In the genomic region with DNA sequence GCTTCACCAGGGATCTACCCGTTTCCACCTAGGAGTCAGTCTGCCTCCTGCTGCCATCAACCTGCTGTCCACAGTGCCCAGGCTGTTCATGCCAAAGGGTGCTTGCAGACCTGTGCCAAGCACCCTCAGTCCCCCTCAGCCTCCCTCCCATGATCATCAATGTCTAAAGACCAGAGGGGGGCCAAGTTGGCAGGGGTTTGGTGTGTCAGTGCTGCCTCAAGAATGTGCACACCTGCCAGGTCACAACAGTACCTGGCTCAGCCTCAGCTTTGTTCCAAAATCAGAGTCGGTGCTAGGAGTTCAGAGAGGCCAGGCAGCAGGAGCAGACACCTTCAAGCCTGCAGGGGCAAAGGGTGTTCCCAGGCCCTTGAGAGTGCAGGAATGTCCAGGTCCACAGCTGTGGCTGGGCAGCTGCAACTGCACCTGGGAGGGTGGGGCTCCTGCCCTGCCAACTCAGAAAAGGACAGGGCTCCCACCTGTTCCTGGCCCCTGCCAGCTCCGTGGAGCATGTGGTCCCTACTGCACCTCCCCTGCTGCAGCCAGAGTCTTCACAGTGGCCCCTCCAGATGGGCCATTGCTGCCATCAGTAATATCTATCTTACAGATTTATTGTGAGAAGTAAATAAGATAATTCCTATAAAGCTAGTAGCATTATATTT, we compare ENCODE assay signal across 21 cellular contexts.
DNase-seq lines count a peak whose midpoint lies in the region; ATAC-seq, FAIRE-seq and TF ChIP-seq lines count a peak whose summit lies in the region.
"Had no signal": no experiment of that assay in that cellular context is flagged by ENCODE, and none has a peak within 500 bp of the region (broad histone marks: within the 10 kb centered on the region; RNA-seq: fewer than 3 reads in every experiment).

No MANE protein-coding gene starts in this region.

- H3K36me3 Mint-ChIP-seq in natural killer cell treated with Interleukin-12 subunit alpha and Interleukin-12 subunit beta and Interleukin-15 and Interleukin-18, amount 100 ng/mL, for 72 hours, result no peaks in the 10 kb centered on the region
- H3K36me3 Mint-ChIP-seq in natural killer cell, result no peaks in the 10 kb centered on the region
- no peaks in the 10 kb centered on the region for H3K36me3 Mint-ChIP-seq in stimulated activated memory B cell treated with anti-CD40 and anti-IgM and Interleukin-4, amounts not matched to agents 10 μg/mL and 1 μg/mL and 100 μg/mL, for 72 hours
- H3K36me3 Mint-ChIP-seq: CD8-positive, alpha-beta memory T cell had no signal

- TF ChIP-seq CTCF in natural killer cell (IDR thresholded peaks at IDR 0.05) (no peak), kidney (IDR thresholded peaks at IDR 0.05; ENCODE audit: borderline replicate concordance, extremely low read depth, insufficient read depth) (no peak), coronary artery (IDR thresholded peaks at IDR 0.05) (no peak)

- no peak overlapping the region for H3K23ac ChIP-seq in neuronal stem cell (ENCODE audit: low read depth, low read length, poor library complexity)
- no peak overlapping the region for H3K23ac ChIP-seq in mesendoderm (ENCODE audit: low read length)

- H2BK12ac ChIP-seq in neuronal stem cell (ENCODE audit: low read length), result no peak overlapping the region

- H3K27ac ChIP-seq in kidney (ENCODE audit: low read depth in 2 of 2, low read length in 2 of 2) (no peak overlapping the region), neuronal stem cell (replicated peaks; ENCODE audit: low read length) (no peak overlapping the region), coronary artery (no peak overlapping the region), mesendoderm (ENCODE audit: low read depth, low read length) (no peak overlapping the region)
- H3K27ac ChIP-seq: BLaER1 treated with 17β-estradiol and CSF1 and Interleukin-3, amounts not matched to agents 10 nM and 100 nM had no signal

- no peak overlapping the region for H2AFZ ChIP-seq in neuronal stem cell (ENCODE audit: low read length)

- H4K8ac ChIP-seq in neuronal stem cell (ENCODE audit: low read depth, low read length), result peak overlapping the region; percentile 92
- no peak overlapping the region for H4K8ac ChIP-seq in mesendoderm (ENCODE audit: low read depth, low read length)

- no peak overlapping the region for H4K5ac ChIP-seq in mesendoderm (ENCODE audit: low read length)

- H4K91ac ChIP-seq in neuronal stem cell (ENCODE audit: low read depth, low read length, poor library complexity), result no peak overlapping the region

- H3K4me3 ChIP-seq in kidney (ENCODE audit: low read length in 2 of 2) (no peak overlapping the region), neuronal stem cell (ENCODE audit: low read length in 2 of 2) (no peak overlapping the region), coronary artery (no peak overlapping the region), mesendoderm (ENCODE audit: low read length) (no peak overlapping the region)
- H3K4me3 ChIP-seq: BLaER1 treated with 17β-estradiol and CSF1 and Interleukin-3, amounts not matched to agents 10 nM and 100 nM; GM12878 had no signal

- DNase-seq in natural killer cell treated with Interleukin-12 subunit alpha and Interleukin-12 subunit beta and Interleukin-15 and Interleukin-18, amount 100 ng/mL, for 72 hours (ENCODE audit: low spot score), result no peak
- no peak for DNase-seq in natural killer cell
- peak; percentile 46 for DNase-seq in kidney
- DNase-seq in neuronal stem cell (ENCODE audit: low spot score), result no peak
- DNase-seq in coronary artery (ENCODE audit: low spot score), result no peak
- DNase-seq in mesendoderm, result no peak
- no peak for DNase-seq in sciatic nerve (ENCODE audit: low spot score)
- DNase-seq: CD8-positive, alpha-beta memory T cell; COR-L47; DMS 273 treated with DMSO at 0.1 percent for 48 hours; DMS53; DND-41; EL; GOT3; H7; HFFc6 had no signal

- no peaks in the 10 kb centered on the region for H3K79me1 ChIP-seq in neuronal stem cell (ENCODE audit: low read depth, low read length)
- H3K79me1 ChIP-seq in mesendoderm (ENCODE audit: low read length), result no peaks in the 10 kb centered on the region

- no peak overlapping the region for H2BK5ac ChIP-seq in neuronal stem cell (ENCODE audit: low read length)
- H2BK5ac ChIP-seq in mesendoderm (ENCODE audit: low read length), result no peak overlapping the region

- no peak overlapping the region for H2AK5ac ChIP-seq in neuronal stem cell (ENCODE audit: low read depth, low read length)
- no peak overlapping the region for H2AK5ac ChIP-seq in mesendoderm (ENCODE audit: low read length)

- H3K36me3 ChIP-seq in kidney (ENCODE audit: control insufficient read depth in 1 of 2, insufficient read depth in 2 of 2, low read length in 2 of 2) (no peaks in the 10 kb centered on the region), neuronal stem cell (replicated peaks in 1 of 2; ENCODE audit: control insufficient read depth in 2 of 2, insufficient read depth in 2 of 2, low read length in 2 of 2) (no peaks in the 10 kb centered on the region), mesendoderm (ENCODE audit: control insufficient read depth, insufficient read depth, low read length) (no peaks in the 10 kb centered on the region)
- H3K36me3 ChIP-seq: BLaER1 treated with 17β-estradiol and CSF1 and Interleukin-3, amounts not matched to agents 10 nM and 100 nM had no signal

- H3K4me2 ChIP-seq in neuronal stem cell (ENCODE audit: insufficient read depth, low read length, poor library complexity, severe bottlenecking), result no peak overlapping the region
- H3K4me2 ChIP-seq in mesendoderm (ENCODE audit: low read length), result no peak overlapping the region
- H3K4me2 ChIP-seq: BLaER1 treated with 17β-estradiol and CSF1 and Interleukin-3, amounts not matched to agents 10 nM and 100 nM had no signal

- peak overlapping the region; percentile 17 for H3K14ac ChIP-seq in neuronal stem cell (ENCODE audit: low read length)

- H3K9me3 ChIP-seq in kidney (ENCODE audit: control insufficient read depth in 1 of 2, low read length in 2 of 2) (no peaks in the 10 kb centered on the region), neuronal stem cell (replicated peaks in 1 of 2; ENCODE audit: control insufficient read depth in 2 of 2, insufficient read depth in 1 of 2, low read depth in 1 of 2, low read length in 2 of 2) (peaks cover 0 to 6% of the 10 kb centered on the region in 2 donors)

- H3K9me3 Mint-ChIP-seq in natural killer cell treated with Interleukin-12 subunit alpha and Interleukin-12 subunit beta and Interleukin-15 and Interleukin-18, amount 100 ng/mL, for 72 hours, result peaks cover 3% of the 10 kb centered on the region
- H3K9me3 Mint-ChIP-seq in natural killer cell, result no peaks in the 10 kb centered on the region
- no peaks in the 10 kb centered on the region for H3K9me3 Mint-ChIP-seq in stimulated activated memory B cell treated with anti-CD40 and anti-IgM and Interleukin-4, amounts not matched to agents 10 μg/mL and 1 μg/mL and 100 μg/mL, for 72 hours
- H3K9me3 Mint-ChIP-seq: HFFc6 had no signal

- no peak overlapping the region for H3K9ac ChIP-seq in kidney (ENCODE audit: low read length in 2 of 2)
- H3K9ac ChIP-seq in neuronal stem cell (ENCODE audit: low read depth, low read length, poor library complexity), result no peak overlapping the region
- no peak overlapping the region for H3K9ac ChIP-seq in mesendoderm (ENCODE audit: low read length)
- H3K9ac ChIP-seq: BLaER1 treated with 17β-estradiol and CSF1 and Interleukin-3, amounts not matched to agents 10 nM and 100 nM had no signal

- H3K4ac ChIP-seq in neuronal stem cell (ENCODE audit: low read length), result no peak overlapping the region
- no peak overlapping the region for H3K4ac ChIP-seq in mesendoderm (ENCODE audit: low read depth, low read length)

- H2BK120ac ChIP-seq in neuronal stem cell (ENCODE audit: low read depth, low read length) (peak overlapping the region; percentile 61), mesendoderm (ENCODE audit: low read depth, low read length) (no peak overlapping the region)

- H3K4me1 ChIP-seq in kidney (ENCODE audit: control insufficient read depth in 1 of 2, insufficient read depth in 1 of 2, low read depth in 1 of 2, low read length in 2 of 2), result no peaks in the 10 kb centered on the region
- H3K4me1 ChIP-seq in neuronal stem cell (ENCODE audit: control insufficient read depth in 2 of 2, insufficient read depth in 1 of 2, low read depth in 1 of 2, low read length in 2 of 2), result no peaks in the 10 kb centered on the region
- H3K4me1 ChIP-seq in mesendoderm (ENCODE audit: control insufficient read depth, low read depth, low read length), result no peaks in the 10 kb centered on the region
- H3K4me1 ChIP-seq: BLaER1 treated with 17β-estradiol and CSF1 and Interleukin-3, amounts not matched to agents 10 nM and 100 nM had no signal

- no peaks in the 10 kb centered on the region for H3K79me2 ChIP-seq in mesendoderm (ENCODE audit: control insufficient read depth, insufficient read depth, low read length)

- no CpG with 5 or more reads among the region's 3 CpGs for WGBS in neuronal stem cell (ENCODE audit: extremely low coverage in 2 of 2, insufficient read length in 2 of 2, insufficient replicate concordance in 1 of 2), 2 donors
- WGBS in mesendoderm (ENCODE audit: extremely low coverage, insufficient coverage, low lambda C conversion rate), result no CpG with 5 or more reads among the region's 3 CpGs

- ATAC-seq in natural killer cell treated with Interleukin-12 subunit alpha and Interleukin-12 subunit beta and Interleukin-15 and Interleukin-18, amount 100 ng/mL, for 72 hours, result peak; percentile 24 to 48
- ATAC-seq in natural killer cell (no peak), sciatic nerve (no peak)
- peak; percentile 35 for ATAC-seq in stimulated activated memory B cell treated with anti-CD40 and anti-IgM and Interleukin-4, amounts not matched to agents 10 μg/mL and 1 μg/mL and 100 μg/mL, for 72 hours
- ATAC-seq: GM12878, HCT116 had no signal

- no peaks in the 10 kb centered on the region for H3K27me3 ChIP-seq in neuronal stem cell (ENCODE audit: control insufficient read depth in 3 of 3, insufficient read depth in 3 of 3, low read depth in 1 of 3, low read length in 3 of 3)
- H3K27me3 ChIP-seq in mesendoderm (ENCODE audit: insufficient read depth, low read length, poor library complexity), result no peaks in the 10 kb centered on the region
- H3K27me3 ChIP-seq: BLaER1 treated with 17β-estradiol and CSF1 and Interleukin-3, amounts not matched to agents 10 nM and 100 nM had no signal

- H3K18ac ChIP-seq in neuronal stem cell (ENCODE audit: low read length), result peak overlapping the region; percentile 11
- no peak overlapping the region for H3K18ac ChIP-seq in mesendoderm (ENCODE audit: low read length)

- H2BK15ac ChIP-seq in neuronal stem cell (ENCODE audit: low read length), result no peak overlapping the region
- no peak overlapping the region for H2BK15ac ChIP-seq in mesendoderm (replicated peaks; ENCODE audit: low read depth)

- H3K56ac ChIP-seq in mesendoderm (ENCODE audit: low read length), result no peak overlapping the region

- no peak for FAIRE-seq in kidney (lab: Jason Lieb, UNC)
- FAIRE-seq: GM12878 had no signal

- H3K27me3 Mint-ChIP-seq in natural killer cell treated with Interleukin-12 subunit alpha and Interleukin-12 subunit beta and Interleukin-15 and Interleukin-18, amount 100 ng/mL, for 72 hours, result peaks cover 0 to 2% of the 10 kb centered on the region in 2 donors
- H3K27me3 Mint-ChIP-seq in natural killer cell (ENCODE audit: low read depth in 2 of 2), result peaks cover 0 to 8% of the 10 kb centered on the region in 2 donors
- H3K27me3 Mint-ChIP-seq in stimulated activated memory B cell treated with anti-CD40 and anti-IgM and Interleukin-4, amounts not matched to agents 10 μg/mL and 1 μg/mL and 100 μg/mL, for 72 hours, result no peaks in the 10 kb centered on the region
- H3K27me3 Mint-ChIP-seq: B cell; CD8-positive, alpha-beta memory T cell had no signal

- intact Hi-C loops in natural killer cell (cut with micrococcal nuclease) (no loop called here), kidney (cut with DNase I) (no loop called here), sciatic nerve (cut with DNase I) (no loop called here)

- H3K27ac Mint-ChIP-seq in natural killer cell treated with Interleukin-12 subunit alpha and Interleukin-12 subunit beta and Interleukin-15 and Interleukin-18, amount 100 ng/mL, for 72 hours, result no peak overlapping the region
- no peak overlapping the region for H3K27ac Mint-ChIP-seq in natural killer cell
- no peak overlapping the region for H3K27ac Mint-ChIP-seq in stimulated activated memory B cell treated with anti-CD40 and anti-IgM and Interleukin-4, amounts not matched to agents 10 μg/mL and 1 μg/mL and 100 μg/mL, for 72 hours
- H3K27ac Mint-ChIP-seq: B cell; CD8-positive, alpha-beta memory T cell; HFFc6 had no signal

- H3K4me1 Mint-ChIP-seq in natural killer cell treated with Interleukin-12 subunit alpha and Interleukin-12 subunit beta and Interleukin-15 and Interleukin-18, amount 100 ng/mL, for 72 hours (ENCODE audit: low read depth in 2 of 2), result no peaks in the 10 kb centered on the region
- H3K4me1 Mint-ChIP-seq in natural killer cell, result no peaks in the 10 kb centered on the region
- no peaks in the 10 kb centered on the region for H3K4me1 Mint-ChIP-seq in stimulated activated memory B cell treated with anti-CD40 and anti-IgM and Interleukin-4, amounts not matched to agents 10 μg/mL and 1 μg/mL and 100 μg/mL, for 72 hours
- H3K4me1 Mint-ChIP-seq: B cell; CD8-positive, alpha-beta memory T cell had no signal

- no peak overlapping the region for H3K4me3 Mint-ChIP-seq in natural killer cell treated with Interleukin-12 subunit alpha and Interleukin-12 subunit beta and Interleukin-15 and Interleukin-18, amount 100 ng/mL, for 72 hours
- H3K4me3 Mint-ChIP-seq in natural killer cell, result no peak overlapping the region
- no peak overlapping the region for H3K4me3 Mint-ChIP-seq in stimulated activated memory B cell treated with anti-CD40 and anti-IgM and Interleukin-4, amounts not matched to agents 10 μg/mL and 1 μg/mL and 100 μg/mL, for 72 hours
- H3K4me3 Mint-ChIP-seq: B cell; CD8-positive, alpha-beta memory T cell; HFFc6 had no signal

Comparison
In these comparisons a context has a peak if more than half of its experiments do, and no peak if none do; other contexts are left out.
1. ATAC-seq: peak in natural killer cell treated with Interleukin-12 subunit alpha and Interleukin-12 subunit beta and Interleukin-15 and Interleukin-18, amount 100 ng/mL, for 72 hours (2 of 2) and stimulated activated memory B cell treated with anti-CD40 and anti-IgM and Interleukin-4, amounts not matched to agents 10 μg/mL and 1 μg/mL and 100 μg/mL, for 72 hours (single experiment); none in natural killer cell (0 of 3) and sciatic nerve (single experiment).